Comparison of ENCODE assay signal across 33 cellular contexts in genomic region chr9:68931821-68932220, GRCh38.
DNase-seq lines count a peak whose midpoint lies in the region; ATAC-seq lines count a peak whose summit lies in the region.
"Had no signal": no experiment of that assay in that cellular context is flagged by ENCODE, and none has a peak within 500 bp of the region (broad histone marks: within the 10 kb centered on the region; RNA-seq: fewer than 3 reads in every experiment).

No MANE protein-coding gene starts in this region.

- DNase-seq in activated CD4-positive, alpha-beta memory T cell treated with anti-CD3 and anti-CD28 coated beads for 36 hours = peak; percentile 13
- no peak for DNase-seq in activated CD4-positive, alpha-beta memory T cell treated with anti-CD3 and anti-CD28 coated beads, Interleukin-2, amount 10 ng/mL, durations not matched to agents 7 days and 5 days
- DNase-seq in COLO829 (ENCODE audit: low spot score) (peak; percentile 97), SK-MEL-5 (ENCODE audit: low read depth, low spot score) (peak; percentile 98), mesendoderm (peak; percentile 21), midbrain (lab: John Stamatoyannopoulos, UW) (no peak), T1000 (lab: John Stamatoyannopoulos, UW) (no peak)
- DNase-seq: activated CD8-positive, alpha-beta memory T cell treated with anti-CD3 and anti-CD28 coated beads, Interleukin-2, amount 50 U/mL, for 48 hours; activated effector memory CD4-positive, alpha-beta T cell treated with Interleukin-2 at 50 U/mL for 16 hours; BE2C; DMS53; effector CD8-positive, alpha-beta T cell; erythroblast; foreskin fibroblast; GF-D8; H9; heart left ventricle; kidney; lower lobe of right lung; NCI-H1105; NCI-H1930; NCI-H526 treated with DMSO at 0.1 percent for 48 hours; pancreas; SIG-M5; small intestine; stimulated activated CD8-positive, alpha-beta memory T cell treated with anti-CD3 and anti-CD28 coated beads, Interleukin-4, amount 100 ng/mL, for 48 hours; transverse colon had no signal

- H2BK120ac ChIP-seq in mesendoderm (ENCODE audit: low read depth, low read length) = no peak overlapping the region

- H3K79me1 ChIP-seq in mesendoderm (ENCODE audit: low read length) = no peaks in the 10 kb centered on the region

- no peak overlapping the region for H3K23ac ChIP-seq in mesendoderm (ENCODE audit: low read length)

- no peak overlapping the region for H2AK5ac ChIP-seq in mesendoderm (ENCODE audit: low read length)

- no peaks in the 10 kb centered on the region for H3K79me2 ChIP-seq in mesendoderm (ENCODE audit: control insufficient read depth, insufficient read depth, low read length)

- H3K4me1 Mint-ChIP-seq in activated CD4-positive, alpha-beta memory T cell treated with anti-CD3 and anti-CD28 coated beads for 36 hours (ENCODE audit: low read depth) = peaks cover 21% of the 10 kb centered on the region
- peaks cover 30% of the 10 kb centered on the region for H3K4me1 Mint-ChIP-seq in activated CD4-positive, alpha-beta memory T cell treated with anti-CD3 and anti-CD28 coated beads, Interleukin-2, amount 10 ng/mL, durations not matched to agents 7 days and 5 days
- H3K4me1 Mint-ChIP-seq: H9 had no signal

- H3K4me2 ChIP-seq in mesendoderm (ENCODE audit: low read length) = no peak overlapping the region

- CTCF ChIA-PET in activated CD4-positive, alpha-beta memory T cell treated with anti-CD3 and anti-CD28 coated beads for 36 hours (lab: Charles Lee) = interaction anchor here (1.2 to 1.9 kb wide), 2 partner anchors 17 to 68 kb away, joined by 3 to 6 read pairs; no protein-coding TSS in a partner anchor
- CTCF ChIA-PET in activated CD4-positive, alpha-beta memory T cell treated with anti-CD3 and anti-CD28 coated beads, Interleukin-2, amount 10 ng/mL, durations not matched to agents 7 days and 5 days (lab: Charles Lee) = interaction anchor here (0.6 kb wide), 1 partner anchor 17 kb away, joined by 3 read pairs; no protein-coding TSS in a partner anchor

- no peak overlapping the region for H3K9ac ChIP-seq in mesendoderm (ENCODE audit: low read length)

- peak overlapping the region; percentile 60 for H3K18ac ChIP-seq in mesendoderm (ENCODE audit: low read length)

- H3K56ac ChIP-seq in mesendoderm (ENCODE audit: low read length) = no peak overlapping the region

- H4K5ac ChIP-seq in mesendoderm (ENCODE audit: low read length) = no peak overlapping the region

- H3K4me3 ChIP-seq in mesendoderm (ENCODE audit: low read length) = no peak overlapping the region
- H3K4me3 ChIP-seq: heart left ventricle, lower lobe of right lung, pancreas, transverse colon had no signal

- no peaks in the 10 kb centered on the region for H3K27me3 ChIP-seq in mesendoderm (ENCODE audit: insufficient read depth, low read length, poor library complexity)
- H3K27me3 ChIP-seq: BE2C, heart left ventricle, pancreas, transverse colon had no signal

- no peak overlapping the region for H2BK15ac ChIP-seq in mesendoderm (replicated peaks; ENCODE audit: low read depth)

- H3K36me3 Mint-ChIP-seq in activated CD4-positive, alpha-beta memory T cell treated with anti-CD3 and anti-CD28 coated beads for 36 hours = no peaks in the 10 kb centered on the region
- peaks cover 2% of the 10 kb centered on the region for H3K36me3 Mint-ChIP-seq in activated CD4-positive, alpha-beta memory T cell treated with anti-CD3 and anti-CD28 coated beads, Interleukin-2, amount 10 ng/mL, durations not matched to agents 7 days and 5 days (ENCODE audit: low read depth)
- H3K36me3 Mint-ChIP-seq: T-cell had no signal

- H4K8ac ChIP-seq in mesendoderm (ENCODE audit: low read depth, low read length) = no peak overlapping the region

- no peak overlapping the region for H3K27ac ChIP-seq in mesendoderm (ENCODE audit: low read depth, low read length)
- H3K27ac ChIP-seq: heart left ventricle, lower lobe of right lung had no signal

- intact Hi-C loops in activated CD4-positive, alpha-beta memory T cell treated with anti-CD3 and anti-CD28 coated beads for 36 hours (cut with micrococcal nuclease) = loop anchor here (2.0 kb wide), 1 partner anchor 17 kb away; no protein-coding TSS in a partner anchor

- no peak overlapping the region for H3K4me3 Mint-ChIP-seq in activated CD4-positive, alpha-beta memory T cell treated with anti-CD3 and anti-CD28 coated beads for 36 hours
- no peak overlapping the region for H3K4me3 Mint-ChIP-seq in activated CD4-positive, alpha-beta memory T cell treated with anti-CD3 and anti-CD28 coated beads, Interleukin-2, amount 10 ng/mL, durations not matched to agents 7 days and 5 days
- H3K4me3 Mint-ChIP-seq: H9, neural crest cell had no signal

- no peak for ATAC-seq in HG03095 (IDR thresholded peaks at IDR 0.05; ENCODE audit: unreplicated experiment)
- ATAC-seq: activated CD4-positive, CD25-positive, alpha-beta regulatory T cell treated with anti-CD3 and anti-CD28 coated beads, Interleukin-2, amount 50 U/mL, for 24 hours; heart left ventricle; lower lobe of right lung; Panc1; pancreas had no signal

- no peak overlapping the region for H2BK5ac ChIP-seq in mesendoderm (ENCODE audit: low read length)

- no CpG with 5 or more reads among the region's 6 CpGs for WGBS in mesendoderm (ENCODE audit: extremely low coverage, insufficient coverage, low lambda C conversion rate)

- no peaks in the 10 kb centered on the region for H3K4me1 ChIP-seq in mesendoderm (ENCODE audit: control insufficient read depth, low read depth, low read length)
- H3K4me1 ChIP-seq: BE2C, lower lobe of right lung, transverse colon had no signal

- H3K36me3 ChIP-seq in mesendoderm (ENCODE audit: control insufficient read depth, insufficient read depth, low read length) = no peaks in the 10 kb centered on the region
- H3K36me3 ChIP-seq: BE2C, pancreas had no signal

- no peaks in the 10 kb centered on the region for H3K9me3 Mint-ChIP-seq in activated CD4-positive, alpha-beta memory T cell treated with anti-CD3 and anti-CD28 coated beads for 36 hours
- no peaks in the 10 kb centered on the region for H3K9me3 Mint-ChIP-seq in activated CD4-positive, alpha-beta memory T cell treated with anti-CD3 and anti-CD28 coated beads, Interleukin-2, amount 10 ng/mL, durations not matched to agents 7 days and 5 days
- H3K9me3 Mint-ChIP-seq: H9, IgD-negative memory B cell, neural crest cell, T-cell had no signal

- H3K4ac ChIP-seq in mesendoderm (ENCODE audit: low read depth, low read length) = no peak overlapping the region

- in situ Hi-C loops in SK-MEL-5 (cut with HindIII; ENCODE audit: low pct_unique_long_range_greater_than_20kb, low sequenced_read_pairs) = no loop called here

- H3K27ac Mint-ChIP-seq in activated CD4-positive, alpha-beta memory T cell treated with anti-CD3 and anti-CD28 coated beads for 36 hours = no peak overlapping the region
- H3K27ac Mint-ChIP-seq in activated CD4-positive, alpha-beta memory T cell treated with anti-CD3 and anti-CD28 coated beads, Interleukin-2, amount 10 ng/mL, durations not matched to agents 7 days and 5 days = no peak overlapping the region
- H3K27ac Mint-ChIP-seq: T-cell had no signal

- POLR2A ChIA-PET in activated CD4-positive, alpha-beta memory T cell treated with anti-CD3 and anti-CD28 coated beads for 36 hours (lab: Charles Lee) = interaction anchor here (1.0 kb wide), 1 partner anchor 16 kb away, joined by 3 read pairs; no protein-coding TSS in a partner anchor
- POLR2A ChIA-PET in activated CD4-positive, alpha-beta memory T cell treated with anti-CD3 and anti-CD28 coated beads, Interleukin-2, amount 10 ng/mL, durations not matched to agents 7 days and 5 days (lab: Charles Lee) = interaction anchor here (0.8 to 1.8 kb wide), 2 partner anchors 12 to 15 kb away, joined by 3 to 5 read pairs; no protein-coding TSS in a partner anchor

- H3K27me3 Mint-ChIP-seq in activated CD4-positive, alpha-beta memory T cell treated with anti-CD3 and anti-CD28 coated beads for 36 hours = peaks cover 28% of the 10 kb centered on the region
- H3K27me3 Mint-ChIP-seq in activated CD4-positive, alpha-beta memory T cell treated with anti-CD3 and anti-CD28 coated beads, Interleukin-2, amount 10 ng/mL, durations not matched to agents 7 days and 5 days = peaks cover 13% of the 10 kb centered on the region
- H3K27me3 Mint-ChIP-seq: IgD-negative memory B cell had no signal

Comparison
In these comparisons a context has a peak if more than half of its experiments do, and no peak if none do; other contexts are left out.
1. DNase-seq: peak in activated CD4-positive, alpha-beta memory T cell treated with anti-CD3 and anti-CD28 coated beads for 36 hours (single experiment), COLO829 (single experiment), SK-MEL-5 (single experiment) and mesendoderm (single experiment); none in activated CD4-positive, alpha-beta memory T cell treated with anti-CD3 and anti-CD28 coated beads, Interleukin-2, amount 10 ng/mL, durations not matched to agents 7 days and 5 days (single experiment), midbrain (single experiment) and T1000 (single experiment).